Comparison of ENCODE assay signal across 8 cellular contexts in genomic region chr17:42798383-42799380, GRCh38.
DNase-seq lines count a peak whose midpoint lies in the region; ATAC-seq and TF ChIP-seq lines count a peak whose summit lies in the region.

A gene with protein sequence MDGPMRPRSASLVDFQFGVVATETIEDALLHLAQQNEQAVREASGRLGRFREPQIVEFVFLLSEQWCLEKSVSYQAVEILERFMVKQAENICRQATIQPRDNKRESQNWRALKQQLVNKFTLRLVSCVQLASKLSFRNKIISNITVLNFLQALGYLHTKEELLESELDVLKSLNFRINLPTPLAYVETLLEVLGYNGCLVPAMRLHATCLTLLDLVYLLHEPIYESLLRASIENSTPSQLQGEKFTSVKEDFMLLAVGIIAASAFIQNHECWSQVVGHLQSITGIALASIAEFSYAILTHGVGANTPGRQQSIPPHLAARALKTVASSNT (plus strand): TSS chr17:42798861. CDS start chr17:42799068, 207 bp downstream.
Gene COA3, minus strand, starts transcription at chr17:42798704. Its CDS starts 23 bp downstream, at chr17:42798681.

- no peak for TF ChIP-seq CTCF in GM10266 (IDR thresholded peaks at IDR 0.05; ENCODE audit: control insufficient read depth, insufficient read depth, low read depth, missing control alignments)

- DNase-seq in GM10266 (ENCODE audit: extremely low spot score) (peak; percentile 91), NCI-H2196 (lab: John Stamatoyannopoulos, UW; ENCODE audit: unreplicated experiment) (peak; percentile 77), cerebellar cortex (ENCODE audit: low spot score) (peak; percentile 89), islet precursor cell (peak; percentile 96)
- DNase-seq in activated CD4-positive, CD25-positive, alpha-beta regulatory T cell treated with anti-CD3 and anti-CD28 coated beads, Interleukin-2, amount 50 U/mL, for 16 hours (ENCODE audit: low read depth, low spot score), result peak; percentile 58
- peak; percentile 70 to 78 for DNase-seq in stimulated activated CD4-positive, alpha-beta T cell treated with anti-CD3 and anti-CD28 coated beads, Interleukin-12 subunit alpha, Interleukin-12 subunit beta, amount 100 ng/mL, for 24 hours (ENCODE audit: low read depth in 2 of 2)

- ATAC-seq in HG02759 (IDR thresholded peaks at IDR 0.05; ENCODE audit: unreplicated experiment) (peak; percentile 83), GM18873 (IDR thresholded peaks at IDR 0.05; ENCODE audit: low FRiP score, unreplicated experiment) (no peak)
